ENCODE assay signal across 1 cellular context in the genomic region with DNA sequence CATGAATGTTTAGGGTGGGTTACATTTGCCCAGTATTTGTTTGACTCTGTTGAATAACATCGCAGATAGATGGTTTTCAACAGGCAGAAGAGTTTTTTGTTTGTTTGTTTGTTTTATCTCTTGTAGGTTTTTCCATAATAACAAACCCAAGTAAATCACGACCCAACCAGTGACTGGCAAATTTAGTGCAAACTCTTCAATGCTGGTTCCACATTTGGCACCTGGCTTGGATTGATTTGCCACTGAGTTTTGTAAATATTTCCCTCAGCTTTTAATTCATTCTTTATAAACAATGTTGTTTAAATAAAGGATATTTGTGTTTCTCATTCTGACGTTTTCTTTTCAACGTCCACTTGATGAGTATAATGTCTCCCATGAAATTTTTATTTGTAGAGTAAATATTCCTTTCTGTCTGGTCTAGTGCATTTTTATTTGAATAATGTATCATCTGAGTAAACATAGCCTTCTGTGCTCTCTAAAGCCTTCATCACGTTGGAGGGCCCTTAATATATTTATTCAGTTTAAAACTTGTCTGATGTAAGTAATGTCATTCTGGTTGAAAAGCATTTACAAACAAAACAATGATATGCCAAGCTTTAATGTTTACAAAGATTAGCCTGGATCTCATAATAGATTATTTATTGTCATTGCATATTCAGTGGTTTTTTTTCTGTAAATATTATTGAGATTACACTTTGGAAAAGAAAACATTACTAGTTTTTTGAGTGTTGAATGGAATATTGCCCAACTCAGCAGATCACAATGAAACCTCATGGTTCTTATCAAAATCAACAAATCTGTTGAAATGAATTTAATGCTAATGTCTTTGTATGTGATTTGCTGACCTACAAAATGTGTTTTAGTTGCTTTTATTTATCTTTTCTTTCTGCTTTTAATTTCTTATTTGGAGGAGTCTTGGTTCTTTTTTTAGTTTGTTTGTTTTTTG.
TF ChIP-seq lines count a peak whose summit lies in the region.

No MANE protein-coding gene starts in this region.

TF ChIP-seq in HepG2, 621 proteins besides CTCF, POLR2A, EP300 and RAD21 (continued from another document and continues in another):
- no peak for TF ChIP-seq RORA (CRISPR knock-in tag; IDR thresholded peaks at IDR 0.05)
- TF ChIP-seq ZNF674 (CRISPR knock-in tag; IDR thresholded peaks at IDR 0.05; ENCODE audit: low read depth): no peak
- TF ChIP-seq, protein P1, sequence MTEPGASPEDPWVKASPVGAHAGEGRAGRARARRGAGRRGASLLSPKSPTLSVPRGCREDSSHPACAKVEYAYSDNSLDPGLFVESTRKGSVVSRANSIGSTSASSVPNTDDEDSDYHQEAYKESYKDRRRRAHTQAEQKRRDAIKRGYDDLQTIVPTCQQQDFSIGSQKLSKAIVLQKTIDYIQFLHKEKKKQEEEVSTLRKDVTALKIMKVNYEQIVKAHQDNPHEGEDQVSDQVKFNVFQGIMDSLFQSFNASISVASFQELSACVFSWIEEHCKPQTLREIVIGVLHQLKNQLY (CRISPR knock-in tag; IDR thresholded peaks at IDR 0.05): no peak
- TF ChIP-seq CEBPB (IDR thresholded peaks at IDR 0.05; ENCODE audit: borderline replicate concordance, low read depth, low read length): peak; percentile 74
- no peak for TF ChIP-seq ESRRA (CRISPR knock-in tag; IDR thresholded peaks at IDR 0.05; ENCODE audit: low read depth)
- TF ChIP-seq SP5 (CRISPR knock-in tag; IDR thresholded peaks at IDR 0.05; ENCODE audit: borderline replicate concordance, low read depth): no peak
- TF ChIP-seq, protein P2, sequence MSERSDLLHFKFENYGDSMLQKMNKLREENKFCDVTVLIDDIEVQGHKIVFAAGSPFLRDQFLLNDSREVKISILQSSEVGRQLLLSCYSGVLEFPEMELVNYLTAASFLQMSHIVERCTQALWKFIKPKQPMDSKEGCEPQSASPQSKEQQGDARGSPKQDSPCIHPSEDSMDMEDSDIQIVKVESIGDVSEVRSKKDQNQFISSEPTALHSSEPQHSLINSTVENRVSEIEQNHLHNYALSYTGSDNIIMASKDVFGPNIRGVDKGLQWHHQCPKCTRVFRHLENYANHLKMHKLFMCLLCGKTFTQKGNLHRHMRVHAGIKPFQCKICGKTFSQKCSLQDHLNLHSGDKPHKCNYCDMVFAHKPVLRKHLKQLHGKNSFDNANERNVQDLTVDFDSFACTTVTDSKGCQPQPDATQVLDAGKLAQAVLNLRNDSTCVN (CRISPR knock-in tag; IDR thresholded peaks at IDR 0.05; ENCODE audit: borderline replicate concordance): no peak
- TF ChIP-seq FOXO1 (CRISPR knock-in tag; IDR thresholded peaks at IDR 0.05): no peak
- TF ChIP-seq, protein P3, sequence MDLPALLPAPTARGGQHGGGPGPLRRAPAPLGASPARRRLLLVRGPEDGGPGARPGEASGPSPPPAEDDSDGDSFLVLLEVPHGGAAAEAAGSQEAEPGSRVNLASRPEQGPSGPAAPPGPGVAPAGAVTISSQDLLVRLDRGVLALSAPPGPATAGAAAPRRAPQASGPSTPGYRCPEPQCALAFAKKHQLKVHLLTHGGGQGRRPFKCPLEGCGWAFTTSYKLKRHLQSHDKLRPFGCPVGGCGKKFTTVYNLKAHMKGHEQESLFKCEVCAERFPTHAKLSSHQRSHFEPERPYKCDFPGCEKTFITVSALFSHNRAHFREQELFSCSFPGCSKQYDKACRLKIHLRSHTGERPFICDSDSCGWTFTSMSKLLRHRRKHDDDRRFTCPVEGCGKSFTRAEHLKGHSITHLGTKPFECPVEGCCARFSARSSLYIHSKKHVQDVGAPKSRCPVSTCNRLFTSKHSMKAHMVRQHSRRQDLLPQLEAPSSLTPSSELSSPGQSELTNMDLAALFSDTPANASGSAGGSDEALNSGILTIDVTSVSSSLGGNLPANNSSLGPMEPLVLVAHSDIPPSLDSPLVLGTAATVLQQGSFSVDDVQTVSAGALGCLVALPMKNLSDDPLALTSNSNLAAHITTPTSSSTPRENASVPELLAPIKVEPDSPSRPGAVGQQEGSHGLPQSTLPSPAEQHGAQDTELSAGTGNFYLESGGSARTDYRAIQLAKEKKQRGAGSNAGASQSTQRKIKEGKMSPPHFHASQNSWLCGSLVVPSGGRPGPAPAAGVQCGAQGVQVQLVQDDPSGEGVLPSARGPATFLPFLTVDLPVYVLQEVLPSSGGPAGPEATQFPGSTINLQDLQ (CRISPR knock-in tag; IDR thresholded peaks at IDR 0.05): no peak
- no peak for TF ChIP-seq ZNF20 (CRISPR knock-in tag; IDR thresholded peaks at IDR 0.05)
- TF ChIP-seq, protein P4, sequence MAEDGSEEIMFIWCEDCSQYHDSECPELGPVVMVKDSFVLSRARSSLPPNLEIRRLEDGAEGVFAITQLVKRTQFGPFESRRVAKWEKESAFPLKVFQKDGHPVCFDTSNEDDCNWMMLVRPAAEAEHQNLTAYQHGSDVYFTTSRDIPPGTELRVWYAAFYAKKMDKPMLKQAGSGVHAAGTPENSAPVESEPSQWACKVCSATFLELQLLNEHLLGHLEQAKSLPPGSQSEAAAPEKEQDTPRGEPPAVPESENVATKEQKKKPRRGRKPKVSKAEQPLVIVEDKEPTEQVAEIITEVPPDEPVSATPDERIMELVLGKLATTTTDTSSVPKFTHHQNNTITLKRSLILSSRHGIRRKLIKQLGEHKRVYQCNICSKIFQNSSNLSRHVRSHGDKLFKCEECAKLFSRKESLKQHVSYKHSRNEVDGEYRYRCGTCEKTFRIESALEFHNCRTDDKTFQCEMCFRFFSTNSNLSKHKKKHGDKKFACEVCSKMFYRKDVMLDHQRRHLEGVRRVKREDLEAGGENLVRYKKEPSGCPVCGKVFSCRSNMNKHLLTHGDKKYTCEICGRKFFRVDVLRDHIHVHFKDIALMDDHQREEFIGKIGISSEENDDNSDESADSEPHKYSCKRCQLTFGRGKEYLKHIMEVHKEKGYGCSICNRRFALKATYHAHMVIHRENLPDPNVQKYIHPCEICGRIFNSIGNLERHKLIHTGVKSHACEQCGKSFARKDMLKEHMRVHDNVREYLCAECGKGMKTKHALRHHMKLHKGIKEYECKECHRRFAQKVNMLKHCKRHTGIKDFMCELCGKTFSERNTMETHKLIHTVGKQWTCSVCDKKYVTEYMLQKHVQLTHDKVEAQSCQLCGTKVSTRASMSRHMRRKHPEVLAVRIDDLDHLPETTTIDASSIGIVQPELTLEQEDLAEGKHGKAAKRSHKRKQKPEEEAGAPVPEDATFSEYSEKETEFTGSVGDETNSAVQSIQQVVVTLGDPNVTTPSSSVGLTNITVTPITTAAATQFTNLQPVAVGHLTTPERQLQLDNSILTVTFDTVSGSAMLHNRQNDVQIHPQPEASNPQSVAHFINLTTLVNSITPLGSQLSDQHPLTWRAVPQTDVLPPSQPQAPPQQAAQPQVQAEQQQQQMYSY (CRISPR knock-in tag; IDR thresholded peaks at IDR 0.05): peak; percentile 24; the same call in 1 of the 2 replicates
- TF ChIP-seq, protein P5, sequence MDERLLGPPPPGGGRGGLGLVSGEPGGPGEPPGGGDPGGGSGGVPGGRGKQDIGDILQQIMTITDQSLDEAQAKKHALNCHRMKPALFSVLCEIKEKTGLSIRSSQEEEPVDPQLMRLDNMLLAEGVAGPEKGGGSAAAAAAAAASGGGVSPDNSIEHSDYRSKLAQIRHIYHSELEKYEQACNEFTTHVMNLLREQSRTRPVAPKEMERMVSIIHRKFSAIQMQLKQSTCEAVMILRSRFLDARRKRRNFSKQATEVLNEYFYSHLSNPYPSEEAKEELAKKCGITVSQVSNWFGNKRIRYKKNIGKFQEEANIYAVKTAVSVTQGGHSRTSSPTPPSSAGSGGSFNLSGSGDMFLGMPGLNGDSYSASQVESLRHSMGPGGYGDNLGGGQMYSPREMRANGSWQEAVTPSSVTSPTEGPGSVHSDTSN (CRISPR knock-in tag; IDR thresholded peaks at IDR 0.05): no peak
- no peak for TF ChIP-seq ZNF263 (CRISPR knock-in tag; IDR thresholded peaks at IDR 0.05)
- no peak for TF ChIP-seq PHF21A (CRISPR knock-in tag; IDR thresholded peaks at IDR 0.05)
- TF ChIP-seq DBP (CRISPR knock-in tag; IDR thresholded peaks at IDR 0.05; ENCODE audit: not compliant biosample characterization): no peak
- no peak for TF ChIP-seq ETV6 (CRISPR knock-in tag; conservative IDR thresholded peaks at IDR 0.05)
- peak; percentile 63; the same call in 1 of the 2 replicates for TF ChIP-seq FOXJ3 (CRISPR knock-in tag; IDR thresholded peaks at IDR 0.05; ENCODE audit: borderline replicate concordance)
- TF ChIP-seq SRSF9 (IDR thresholded peaks at IDR 0.05; ENCODE audit: borderline replicate concordance, insufficient read depth, low read depth, low read length, poor library complexity, severe bottlenecking): no peak
- no peak for TF ChIP-seq ELF4 (CRISPR knock-in tag; IDR thresholded peaks at IDR 0.05; ENCODE audit: borderline replicate concordance)
- no peak for TF ChIP-seq ZNF564 (CRISPR knock-in tag; IDR thresholded peaks at IDR 0.05)
- TF ChIP-seq, protein P6, sequence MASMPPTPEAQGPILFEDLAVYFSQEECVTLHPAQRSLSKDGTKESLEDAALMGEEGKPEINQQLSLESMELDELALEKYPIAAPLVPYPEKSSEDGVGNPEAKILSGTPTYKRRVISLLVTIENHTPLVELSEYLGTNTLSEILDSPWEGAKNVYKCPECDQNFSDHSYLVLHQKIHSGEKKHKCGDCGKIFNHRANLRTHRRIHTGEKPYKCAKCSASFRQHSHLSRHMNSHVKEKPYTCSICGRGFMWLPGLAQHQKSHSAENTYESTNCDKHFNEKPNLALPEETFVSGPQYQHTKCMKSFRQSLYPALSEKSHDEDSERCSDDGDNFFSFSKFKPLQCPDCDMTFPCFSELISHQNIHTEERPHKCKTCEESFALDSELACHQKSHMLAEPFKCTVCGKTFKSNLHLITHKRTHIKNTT (CRISPR knock-in tag; IDR thresholded peaks at IDR 0.05): no peak
- peak; percentile 67 for TF ChIP-seq CREM (IDR thresholded peaks at IDR 0.05)
- no peak for TF ChIP-seq CREM (CRISPR knock-in tag; IDR thresholded peaks at IDR 0.05)
- TF ChIP-seq, protein P7, sequence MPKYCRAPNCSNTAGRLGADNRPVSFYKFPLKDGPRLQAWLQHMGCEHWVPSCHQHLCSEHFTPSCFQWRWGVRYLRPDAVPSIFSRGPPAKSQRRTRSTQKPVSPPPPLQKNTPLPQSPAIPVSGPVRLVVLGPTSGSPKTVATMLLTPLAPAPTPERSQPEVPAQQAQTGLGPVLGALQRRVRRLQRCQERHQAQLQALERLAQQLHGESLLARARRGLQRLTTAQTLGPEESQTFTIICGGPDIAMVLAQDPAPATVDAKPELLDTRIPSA (CRISPR knock-in tag; IDR thresholded peaks at IDR 0.05; ENCODE audit: borderline replicate concordance): no peak
- no peak for TF ChIP-seq ZNF75D (CRISPR knock-in tag; IDR thresholded peaks at IDR 0.05; ENCODE audit: borderline replicate concordance)
- TF ChIP-seq ZNF619 (CRISPR knock-in tag; IDR thresholded peaks at IDR 0.05): no peak
- peak; percentile 67 for TF ChIP-seq TCF7 (IDR thresholded peaks at IDR 0.05; ENCODE audit: low read depth)
- no peak for TF ChIP-seq NONO (IDR thresholded peaks at IDR 0.05)
- TF ChIP-seq NONO (CRISPR knock-in tag; conservative IDR thresholded peaks at IDR 0.05): no peak
- TF ChIP-seq PREB (CRISPR knock-in tag; IDR thresholded peaks at IDR 0.05): no peak
- TF ChIP-seq ZNF766 (CRISPR knock-in tag; IDR thresholded peaks at IDR 0.05; ENCODE audit: borderline replicate concordance): no peak
- TF ChIP-seq TP53 (CRISPR knock-in tag; conservative IDR thresholded peaks at IDR 0.05): no peak
- no peak for TF ChIP-seq ZNF740 (CRISPR knock-in tag; IDR thresholded peaks at IDR 0.05)
- TF ChIP-seq, protein P8, sequence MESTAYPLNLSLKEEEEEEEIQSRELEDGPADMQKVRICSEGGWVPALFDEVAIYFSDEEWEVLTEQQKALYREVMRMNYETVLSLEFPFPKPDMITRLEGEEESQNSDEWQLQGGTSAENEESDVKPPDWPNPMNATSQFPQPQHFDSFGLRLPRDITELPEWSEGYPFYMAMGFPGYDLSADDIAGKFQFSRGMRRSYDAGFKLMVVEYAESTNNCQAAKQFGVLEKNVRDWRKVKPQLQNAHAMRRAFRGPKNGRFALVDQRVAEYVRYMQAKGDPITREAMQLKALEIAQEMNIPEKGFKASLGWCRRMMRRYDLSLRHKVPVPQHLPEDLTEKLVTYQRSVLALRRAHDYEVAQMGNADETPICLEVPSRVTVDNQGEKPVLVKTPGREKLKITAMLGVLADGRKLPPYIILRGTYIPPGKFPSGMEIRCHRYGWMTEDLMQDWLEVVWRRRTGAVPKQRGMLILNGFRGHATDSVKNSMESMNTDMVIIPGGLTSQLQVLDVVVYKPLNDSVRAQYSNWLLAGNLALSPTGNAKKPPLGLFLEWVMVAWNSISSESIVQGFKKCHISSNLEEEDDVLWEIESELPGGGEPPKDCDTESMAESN (CRISPR knock-in tag; conservative IDR thresholded peaks at IDR 0.05): no peak
- TF ChIP-seq BRCA1 (CRISPR knock-in tag; IDR thresholded peaks at IDR 0.05): no peak
- no peak for TF ChIP-seq PHF20 (CRISPR knock-in tag; IDR thresholded peaks at IDR 0.05)
- no peak for TF ChIP-seq TOE1 (CRISPR knock-in tag; IDR thresholded peaks at IDR 0.05)
- TF ChIP-seq BRD4 (CRISPR knock-in tag; IDR thresholded peaks at IDR 0.05): no peak
- TF ChIP-seq ZBTB21 (CRISPR knock-in tag; IDR thresholded peaks at IDR 0.05): no peak
- no peak for TF ChIP-seq TEAD2 (CRISPR knock-in tag; IDR thresholded peaks at IDR 0.05)
- no peak for TF ChIP-seq BORCS8-MEF2B (CRISPR knock-in tag; IDR thresholded peaks at IDR 0.05)
- TF ChIP-seq HCFC1 (IDR thresholded peaks at IDR 0.05; ENCODE audit: low read depth, low read length): no peak
- TF ChIP-seq MAFF (IDR thresholded peaks at IDR 0.05; ENCODE audit: low read depth, low read length): peak; percentile 66
